ENCODE assay signal across 21 cellular contexts in genomic region chr3:106570426-106570825, GRCh38.
"Had no signal": no experiment of that assay in that cellular context is flagged by ENCODE, and none has a peak within 500 bp of the region (broad histone marks: within the 10 kb centered on the region; RNA-seq: fewer than 3 reads in every experiment).

No MANE protein-coding gene starts in this region.

- H3K27ac ChIP-seq: foreskin keratinocyte, hepatocyte, neutrophil, psoas muscle, spleen, testis, tibial nerve, upper lobe of right lung, vagina had no signal

- DNase-seq: effector memory CD8-positive, alpha-beta T cell; erythroblast; foreskin keratinocyte; head of caudate nucleus; mucosa of descending colon; naive thymus-derived CD8-positive, alpha-beta T cell; psoas muscle; spleen; stimulated activated CD4-positive, alpha-beta T cell treated with anti-CD3 and anti-CD28 coated beads, Interleukin-15, amount 100 ng/mL, for 24 hours; stimulated activated CD4-positive, alpha-beta T cell treated with anti-CD3 and anti-CD28 coated beads, Interleukin-1b, Interleukin-23, amount 100 ng/mL, for 48 hours; stimulated activated CD4-positive, alpha-beta T cell treated with anti-CD3 and anti-CD28 coated beads, Interleukin-4, amount 100 ng/mL, for 24 hours; stimulated activated naive CD8-positive, alpha-beta T cell treated with anti-CD3 and anti-CD28 coated beads, Interleukin-15, amount 100 ng/mL, for 72 hours; testis; upper lobe of right lung had no signal

- H2AFZ ChIP-seq: hepatocyte had no signal

- H3K36me3 ChIP-seq: neutrophil, spleen, tibial nerve, upper lobe of right lung, vagina had no signal

- H3K4me1 ChIP-seq: foreskin keratinocyte, psoas muscle, spleen, testis, tibial nerve, upper lobe of right lung, vagina had no signal

- H3K4me2 ChIP-seq: hepatocyte had no signal

- H3K4me3 ChIP-seq: hepatocyte, mucosa of descending colon, psoas muscle, spleen, testis, tibial nerve, upper lobe of right lung, vagina had no signal

- H3K79me2 ChIP-seq: hepatocyte had no signal

- H3K9me3 ChIP-seq: mucosa of descending colon, neutrophil, psoas muscle, spleen, testis, tibial nerve, upper lobe of right lung, vagina had no signal

- ATAC-seq: effector memory CD8-positive, alpha-beta T cell; foreskin keratinocyte; left lobe of liver; mucosa of descending colon; naive thymus-derived CD8-positive, alpha-beta T cell; psoas muscle; sciatic nerve; stimulated activated memory B cell treated with anti-CD40 and anti-IgM and Interleukin-4, amounts not matched to agents 10 μg/mL and 1 μg/mL and 100 μg/mL, for 72 hours; stimulated activated naive CD8-positive, alpha-beta T cell treated with anti-CD3 and anti-CD28 coated beads, Interleukin-15, amount 100 ng/mL, for 72 hours; upper lobe of right lung had no signal

- H3K27me3 ChIP-seq: foreskin keratinocyte, hepatocyte, neutrophil, spleen, testis, tibial nerve, upper lobe of right lung, vagina had no signal
